ENCODE assay signal across 1 cellular context in genomic region chr12:54374555-54375257, GRCh38.
TF ChIP-seq lines count a peak whose summit lies in the region.

No MANE protein-coding gene starts in this region.

TF ChIP-seq in IMR-90, 13 proteins besides CTCF, POLR2A, EP300 and RAD21:
- TF ChIP-seq FOS (IDR thresholded peaks at IDR 0.05; ENCODE audit: low read depth, low read length) (no peak), RCOR1 (IDR thresholded peaks at IDR 0.05; ENCODE audit: insufficient replicate concordance, low read length) (no peak), MAZ (IDR thresholded peaks at IDR 0.05; ENCODE audit: borderline replicate concordance, low read depth, low read length) (no peak), MAFK (IDR thresholded peaks at IDR 0.05; ENCODE audit: low read depth, low read length) (peak; percentile 38; the same call in 1 of the 2 replicates)
